In the genomic region with DNA sequence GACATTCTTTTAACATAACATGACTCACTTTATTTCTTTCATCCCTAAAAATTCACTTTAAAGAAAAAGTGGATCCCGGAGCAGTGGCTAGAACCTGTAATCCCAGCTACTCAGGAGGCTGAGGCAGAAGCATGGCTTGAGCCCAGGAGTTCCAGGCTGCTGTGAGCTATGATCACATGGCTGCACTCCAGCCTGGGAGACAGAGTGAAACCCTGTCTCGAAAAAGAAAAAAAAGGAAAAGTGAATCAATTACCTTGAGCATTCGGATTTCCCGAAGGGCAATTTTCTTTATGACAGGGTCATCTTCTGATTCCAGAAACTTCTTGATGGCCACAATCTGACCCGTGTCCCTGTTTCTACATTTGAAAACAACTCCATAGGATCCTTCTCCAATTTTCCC, we compare ENCODE assay signal across 9 cellular contexts. TPM values are rescaled to one million over a fixed set of nuclear protein-coding genes. Genes with fewer than 3 reads are reported as not detected.
DNase-seq lines count a peak whose midpoint lies in the region; ATAC-seq and TF ChIP-seq lines count a peak whose summit lies in the region.
"Had no signal": no experiment of that assay in that cellular context is flagged by ENCODE, and none has a peak within 500 bp of the region (broad histone marks: within the 10 kb centered on the region; RNA-seq: fewer than 3 reads in every experiment).

No MANE protein-coding gene starts in this region.

- no peak for TF ChIP-seq CTCF in OCI-LY3 (IDR thresholded peaks at IDR 0.05; ENCODE audit: low read depth, low read length)
- no peak for TF ChIP-seq CTCF in fibroblast of lung (conservative IDR thresholded peaks at IDR 0.05 in 1 of 2, IDR thresholded peaks at IDR 0.05 in 1 of 2; ENCODE audit: low read depth in 1 of 2, low read length in 2 of 2)
- no peak for TF ChIP-seq CTCF in prostate gland (IDR thresholded peaks at IDR 0.05)

- TF ChIP-seq POLR2A in prostate gland (IDR thresholded peaks at IDR 0.05), result no peak

- no peaks in the 10 kb centered on the region for H3K27me3 ChIP-seq in OCI-LY3 (ENCODE audit: low read depth, low read length)
- no peaks in the 10 kb centered on the region for H3K27me3 ChIP-seq in fibroblast of lung (ENCODE audit: control insufficient read depth, insufficient read depth, low read length)
- H3K27me3 ChIP-seq in prostate gland (replicated peaks; ENCODE audit: insufficient read depth), result no peaks in the 10 kb centered on the region
- H3K27me3 ChIP-seq: right lobe of liver had no signal

- H3K4me1 ChIP-seq in OCI-LY3 (ENCODE audit: low read length) (peaks cover 29% of the 10 kb centered on the region), fibroblast of lung (ENCODE audit: control insufficient read depth, extremely low read depth, insufficient read depth, low read length) (peaks cover 16% of the 10 kb centered on the region), prostate gland (replicated peaks) (no peaks in the 10 kb centered on the region)

- H3K79me2 ChIP-seq in OCI-LY3 (ENCODE audit: low read length) (no peaks in the 10 kb centered on the region), fibroblast of lung (ENCODE audit: control insufficient read depth, insufficient read depth, low read length) (no peaks in the 10 kb centered on the region)

- no peak overlapping the region for H2AFZ ChIP-seq in OCI-LY3 (ENCODE audit: low read depth, low read length)
- H2AFZ ChIP-seq in fibroblast of lung (ENCODE audit: low read length), result no peak overlapping the region

- 60% methylated on average over 5 of the region's 5 CpGs for WGBS in prostate gland

- H3K36me3 ChIP-seq in OCI-LY3 (replicated peaks; ENCODE audit: low read depth, low read length) (no peaks in the 10 kb centered on the region), fibroblast of lung (ENCODE audit: control insufficient read depth, insufficient read depth, low read length) (no peaks in the 10 kb centered on the region), prostate gland (no peaks in the 10 kb centered on the region)
- H3K36me3 ChIP-seq: right lobe of liver had no signal

- in situ Hi-C loops in Caki2 (cut with HindIII; ENCODE audit: low pct_unique_long_range_greater_than_20kb, low sequenced_read_pairs), result no loop called here

- no peak overlapping the region for H3K27ac ChIP-seq in OCI-LY3 (ENCODE audit: low read length)
- peak overlapping the region; percentile 86 for H3K27ac ChIP-seq in fibroblast of lung (ENCODE audit: insufficient read depth, low read length)
- peak overlapping the region; percentile 78 to 83 for H3K27ac ChIP-seq in prostate gland

- H3K9me3 ChIP-seq in OCI-LY3 (ENCODE audit: insufficient read depth, low read length) (no peaks in the 10 kb centered on the region), fibroblast of lung (ENCODE audit: control insufficient read depth, insufficient read depth, low read depth, low read length) (no peaks in the 10 kb centered on the region), prostate gland (no peaks in the 10 kb centered on the region)
- H3K9me3 ChIP-seq: right lobe of liver had no signal

- DNase-seq in Caki2 (ENCODE audit: low read depth) (peak; percentile 35), fibroblast of lung (ENCODE audit: low read depth in 2 of 2) (no peak), prostate gland (ENCODE audit: low spot score) (no peak), NCI-H1105 (lab: John Stamatoyannopoulos, UW) (no peak)
- DNase-seq in activated CD4-positive, alpha-beta T cell treated with anti-CD3 and anti-CD28 coated beads, Interleukin-2, amount 50 U/mL, for 4 hours, result no peak

- ATAC-seq in GM19452 (IDR thresholded peaks at IDR 0.05; ENCODE audit: unreplicated experiment), result no peak
- ATAC-seq in GM19328 (IDR thresholded peaks at IDR 0.05; ENCODE audit: unreplicated experiment), result no peak

- peak overlapping the region; percentile 93 for H3K4me3 ChIP-seq in OCI-LY3 (ENCODE audit: low read length)
- peak overlapping the region; percentile 66 to 83 (median 76) for H3K4me3 ChIP-seq in fibroblast of lung (replicated peaks in 1 of 4; ENCODE audit: control extremely low read depth in 1 of 4, insufficient read depth in 1 of 4, low read depth in 3 of 4, low read length in 4 of 4)
- H3K4me3 ChIP-seq in prostate gland, result peak overlapping the region; percentile 64 to 68

- H3K4me2 ChIP-seq in OCI-LY3 (ENCODE audit: low read length) (peak overlapping the region; percentile 89), fibroblast of lung (ENCODE audit: extremely low read depth, insufficient read depth, low read length) (peak overlapping the region; percentile 95)

- peak overlapping the region; percentile 74; the same call in 1 of the 2 replicates for H3K9ac ChIP-seq in OCI-LY3 (ENCODE audit: low read length)
- no peak overlapping the region for H3K9ac ChIP-seq in fibroblast of lung (ENCODE audit: insufficient read depth, low read length)

- intact Hi-C loops in prostate gland (cut with DNase I), result loop anchor here (5.0 kb wide), 2 partner anchors 53 to 73 kb away; no protein-coding TSS in a partner anchor

- no peaks in the 10 kb centered on the region for H4K20me1 ChIP-seq in OCI-LY3 (ENCODE audit: insufficient read depth, low read length)
- no peaks in the 10 kb centered on the region for H4K20me1 ChIP-seq in fibroblast of lung (ENCODE audit: control insufficient read depth, extremely low read depth, insufficient read depth, low read length)

RNA-seq across cellular contexts. Expression of gene CDKL1, which starts 1.2 kb away (rescaled TPM):
- total RNA-seq in Caki2 (2014; rRNA removed; shearing (Covaris generic); ENCODE audit: low replicate concordance), result 86.2 and 123 TPM in 2 replicates
- total RNA-seq in fibroblast of lung, result 14.1 and 22.8 TPM in 2 replicates
- 7.9 and 18.5 TPM in 2 replicates for polyA plus RNA-seq in fibroblast of lung
- polyA plus RNA-seq in fibroblast of lung (2012), result 6.5 and 18.0 TPM in 2 replicates
- polyA minus RNA-seq in fibroblast of lung (ENCODE audit: low replicate concordance), result 2.3 and 2.6 TPM in 2 replicates
- total RNA-seq in prostate gland, result 10 to 100 TPM in 1 of 2 donors, 1 to 10 TPM in 1; 3.4 to 18.5 TPM
